ENCODE assay signal across 33 cellular contexts in genomic region chr2:204299766-204300165, GRCh38.
"Had no signal": no experiment of that assay in that cellular context is flagged by ENCODE, and none has a peak within 500 bp of the region (broad histone marks: within the 10 kb centered on the region; RNA-seq: fewer than 3 reads in every experiment).

No MANE protein-coding gene starts in this region.

- H3K27me3 Mint-ChIP-seq: activated CD8-positive, alpha-beta T cell treated with anti-CD3 and anti-CD28 coated beads for 36 hours had no signal

- H3K27ac ChIP-seq: ascending aorta, body of pancreas, breast epithelium, Peyer's patch, SJSA1 had no signal

- H3K36me3 Mint-ChIP-seq: activated naive CD8-positive, alpha-beta T cell treated with anti-CD3 and anti-CD28 coated beads, Interleukin-2, amount 10 ng/mL, durations not matched to agents 7 days and 5 days had no signal

- H3K9me3 Mint-ChIP-seq: activated CD4-positive, alpha-beta T cell treated with anti-CD3 and anti-CD28 coated beads, Interleukin-2, amount 10 ng/mL, durations not matched to agents 24 days and 14 days; activated CD8-positive, alpha-beta T cell treated with anti-CD3 and anti-CD28 coated beads for 36 hours; activated naive CD8-positive, alpha-beta T cell treated with anti-CD3 and anti-CD28 coated beads, Interleukin-2, amount 10 ng/mL, durations not matched to agents 7 days and 5 days; activated T-cell treated with anti-CD3 and anti-CD28 coated beads, Interleukin-2, amount 50 U/mL, for 72 hours; activated T-helper 17 cell treated with anti-CD3 and anti-CD28 coated beads, Interleukin-2, amount 50 U/mL, for 72 hours; T-helper 1 cell treated with Interleukin-12 subunit alpha and Interleukin-12 subunit beta and Interleukin-4 antibody, amounts not matched to agents 30 μg/mL and 1 μg/mL, for 36 hours; T-helper 2 cell treated with Interferon-gamma antibody and Interleukin-4, amounts not matched to agents 5 μg/mL and 100 μg/mL, for 36 hours had no signal

- H3K9me3 ChIP-seq: ascending aorta, body of pancreas, breast epithelium, Peyer's patch, SJSA1, SK-N-SH had no signal

- H3K4me1 ChIP-seq: ascending aorta, body of pancreas, breast epithelium, Peyer's patch had no signal

- ATAC-seq: activated CD8-positive, alpha-beta T cell treated with anti-CD3 and anti-CD28 coated beads for 36 hours; activated T-cell treated with anti-CD3 and anti-CD28 coated beads, Interleukin-2, amount 50 U/mL, for 72 hours; activated T-helper 17 cell treated with anti-CD3 and anti-CD28 coated beads, Interleukin-2, amount 50 U/mL, for 72 hours; body of pancreas; PC-3 had no signal

- H3K4me3 ChIP-seq: ascending aorta, body of pancreas, breast epithelium, Peyer's patch, SJSA1 had no signal

- H3K36me3 ChIP-seq: ascending aorta, breast epithelium, Peyer's patch, SJSA1 had no signal

- H3K27me3 ChIP-seq: ascending aorta, body of pancreas, breast epithelium, Peyer's patch, SJSA1 had no signal

- DNase-seq: activated CD4-positive, alpha-beta T cell treated with anti-CD3 and anti-CD28 coated beads, Interleukin-2, amount 10 ng/mL, durations not matched to agents 24 days and 14 days; activated CD4-positive, alpha-beta T cell treated with anti-CD3 and anti-CD28 coated beads, Interleukin-2, amount 50 U/mL, for 4 hours; activated CD8-positive, alpha-beta T cell treated with anti-CD3 and anti-CD28 coated beads for 36 hours; activated effector memory CD4-positive, alpha-beta T cell treated with anti-CD3 and anti-CD28 coated beads, Interleukin-2, amount 50 U/mL, for 16 hours; activated naive CD4-positive, alpha-beta T cell; activated naive CD4-positive, alpha-beta T cell treated with anti-CD3 and anti-CD28 coated beads, Interleukin-2, amount 50 U/mL, for 16 hours; activated naive CD8-positive, alpha-beta T cell treated with anti-CD3 and anti-CD28 coated beads, Interleukin-2, amount 10 ng/mL, durations not matched to agents 7 days and 5 days; activated T-cell treated with anti-CD3 and anti-CD28 coated beads, Interleukin-2, amount 50 U/mL, for 1 hour; activated T-cell treated with anti-CD3 and anti-CD28 coated beads, Interleukin-2, amount 50 U/mL, for 72 hours; amygdala; body of pancreas; Karpas-422; NCI-H1105 treated with DMSO at 0.1 percent for 48 hours; NCI-H1436; NCI-H1694; NCI-H1930; NCI-H2081 treated with DMSO at 0.1 percent for 48 hours; NCI-H345; NCI-H510A; NCI-H526; NCI-H748 treated with DMSO at 0.1 percent for 48 hours; NK-92 treated with Interleukin-12 subunit alpha and Interleukin-12 subunit beta, amount 100 ng/mL, for 24 hours; PC-3; Peyer's patch; RPMI8226; SHP77 treated with DMSO at 0.1 percent for 48 hours; SK-N-SH had no signal

- H3K27ac Mint-ChIP-seq: activated CD4-positive, alpha-beta T cell treated with anti-CD3 and anti-CD28 coated beads, Interleukin-2, amount 10 ng/mL, durations not matched to agents 24 days and 14 days; activated CD8-positive, alpha-beta T cell treated with anti-CD3 and anti-CD28 coated beads for 36 hours; activated naive CD8-positive, alpha-beta T cell treated with anti-CD3 and anti-CD28 coated beads, Interleukin-2, amount 10 ng/mL, durations not matched to agents 7 days and 5 days; activated T-cell treated with anti-CD3 and anti-CD28 coated beads, Interleukin-2, amount 50 U/mL, for 72 hours; activated T-helper 17 cell treated with anti-CD3 and anti-CD28 coated beads, Interleukin-2, amount 50 U/mL, for 72 hours; T-helper 1 cell treated with Interleukin-12 subunit alpha and Interleukin-12 subunit beta and Interleukin-4 antibody, amounts not matched to agents 30 μg/mL and 1 μg/mL, for 36 hours; T-helper 2 cell treated with Interferon-gamma antibody and Interleukin-4, amounts not matched to agents 5 μg/mL and 100 μg/mL, for 36 hours had no signal

- H3K4me3 Mint-ChIP-seq: activated CD4-positive, alpha-beta T cell treated with anti-CD3 and anti-CD28 coated beads, Interleukin-2, amount 10 ng/mL, durations not matched to agents 24 days and 14 days; activated CD8-positive, alpha-beta T cell treated with anti-CD3 and anti-CD28 coated beads for 36 hours; activated naive CD8-positive, alpha-beta T cell treated with anti-CD3 and anti-CD28 coated beads, Interleukin-2, amount 10 ng/mL, durations not matched to agents 7 days and 5 days; activated T-cell treated with anti-CD3 and anti-CD28 coated beads, Interleukin-2, amount 50 U/mL, for 72 hours; activated T-helper 17 cell treated with anti-CD3 and anti-CD28 coated beads, Interleukin-2, amount 50 U/mL, for 72 hours; T-helper 1 cell treated with Interleukin-12 subunit alpha and Interleukin-12 subunit beta and Interleukin-4 antibody, amounts not matched to agents 30 μg/mL and 1 μg/mL, for 36 hours; T-helper 2 cell treated with Interferon-gamma antibody and Interleukin-4, amounts not matched to agents 5 μg/mL and 100 μg/mL, for 36 hours had no signal

- H3K4me1 Mint-ChIP-seq: activated CD4-positive, alpha-beta T cell treated with anti-CD3 and anti-CD28 coated beads, Interleukin-2, amount 10 ng/mL, durations not matched to agents 24 days and 14 days; activated naive CD8-positive, alpha-beta T cell treated with anti-CD3 and anti-CD28 coated beads, Interleukin-2, amount 10 ng/mL, durations not matched to agents 7 days and 5 days; activated T-helper 17 cell treated with anti-CD3 and anti-CD28 coated beads, Interleukin-2, amount 50 U/mL, for 72 hours had no signal
